21 cellular contexts compared by ENCODE assay signal in the genomic region with DNA sequence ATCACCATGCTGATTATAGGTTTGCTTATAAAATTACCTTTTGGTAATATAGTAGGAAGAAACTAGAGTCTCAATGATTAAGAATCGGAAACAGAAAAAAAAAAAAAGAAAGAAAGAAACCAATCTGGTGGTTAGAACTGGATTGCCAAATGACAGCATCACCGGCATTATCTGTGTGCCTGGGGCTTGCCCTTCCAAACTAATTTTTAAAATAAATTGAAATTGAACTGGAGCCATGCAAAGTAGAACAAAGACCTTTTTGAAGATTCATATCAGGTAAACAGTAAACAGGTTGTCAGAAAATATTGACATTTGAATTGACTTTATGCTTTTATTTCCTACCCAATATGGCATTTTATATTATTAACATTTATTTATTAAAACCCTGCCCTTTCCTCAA. TPM values are rescaled to one million over a fixed set of nuclear protein-coding genes. Genes with fewer than 3 reads are reported as not detected.
"Had no signal": no experiment of that assay in that cellular context is flagged by ENCODE, and none has a peak within 500 bp of the region (broad histone marks: within the 10 kb centered on the region; RNA-seq: fewer than 3 reads in every experiment).

No MANE protein-coding gene starts in this region.

- H3K27ac ChIP-seq: brain microvascular endothelial cell, cardiac muscle cell had no signal

- H3K4me3 ChIP-seq: cardiac muscle cell had no signal

- DNase-seq: activated CD4-positive, alpha-beta T cell treated with anti-CD3 and anti-CD28 coated beads for 4 hours; activated CD8-positive, alpha-beta memory T cell treated with anti-CD3 and anti-CD28 coated beads, Interleukin-2, amount 50 U/mL, for 4 hours; activated CD8-positive, alpha-beta T cell treated with anti-CD3 and anti-CD28 coated beads for 36 hours; activated gamma-delta T cell treated with Interleukin-2 at 50 U/mL for 16 hours; activated naive CD4-positive, alpha-beta T cell treated with anti-CD3 and anti-CD28 coated beads, Interleukin-2, amount 10 ng/mL, durations not matched to agents 7 days and 5 days; activated naive CD8-positive, alpha-beta T cell treated with anti-CD3 and anti-CD28 coated beads for 36 hours; activated T-cell treated with anti-CD3 and anti-CD28 coated beads, Interleukin-2, amount 50 U/mL, for 72 hours; brain microvascular endothelial cell; KBM-7; NCI-H1048; NCI-H1694; NCI-H2107; NCI-H524 treated with DMSO at 0.1 percent for 48 hours; PC-3; SIG-M5 had no signal

- H3K36me3 ChIP-seq: brain microvascular endothelial cell, cardiac muscle cell had no signal

- ATAC-seq: activated CD4-positive, CD25-positive, alpha-beta regulatory T cell treated with anti-CD3 and anti-CD28 coated beads, Interleukin-2, amount 50 U/mL, for 24 hours; activated CD8-positive, alpha-beta T cell treated with anti-CD3 and anti-CD28 coated beads for 36 hours; activated T-cell treated with anti-CD3 and anti-CD28 coated beads, Interleukin-2, amount 50 U/mL, for 72 hours; PC-3 had no signal

- H3K27me3 ChIP-seq: brain microvascular endothelial cell, cardiac muscle cell had no signal

RNA-seq across cellular contexts. Expression of a gene that starts 11.2 kb away (rescaled TPM):
- total RNA-seq: activated CD8-positive, alpha-beta T cell treated with anti-CD3 and anti-CD28 coated beads for 36 hours; activated naive CD8-positive, alpha-beta T cell treated with anti-CD3 and anti-CD28 coated beads for 36 hours; activated T-cell treated with anti-CD3 and anti-CD28 coated beads, Interleukin-2, amount 50 U/mL, for 72 hours; activated T-helper 2 cell treated with anti-CD3 and anti-CD28 coated beads, Interferon-gamma antibody, Interleukin-2, Interleukin-4, amounts not matched to agents 10 μg/mL and 5 μg/mL and 100 μg/mL, durations not matched to agents 14 hours and 24 hours and 36 hours; cardiac muscle cell; cerebellum; LHCN-M2; M059J; PC-3 had no signal
- polyA plus RNA-seq: cardiac muscle cell had no signal

RNA-seq across cellular contexts. Expression of a gene that starts 48.7 kb away (rescaled TPM):
- total RNA-seq: activated CD8-positive, alpha-beta T cell treated with anti-CD3 and anti-CD28 coated beads for 36 hours; activated naive CD8-positive, alpha-beta T cell treated with anti-CD3 and anti-CD28 coated beads for 36 hours; activated T-cell treated with anti-CD3 and anti-CD28 coated beads, Interleukin-2, amount 50 U/mL, for 72 hours; activated T-helper 2 cell treated with anti-CD3 and anti-CD28 coated beads, Interferon-gamma antibody, Interleukin-2, Interleukin-4, amounts not matched to agents 10 μg/mL and 5 μg/mL and 100 μg/mL, durations not matched to agents 14 hours and 24 hours and 36 hours; cardiac muscle cell; PC-3 had no signal
- polyA plus RNA-seq: cardiac muscle cell had no signal
